ENCODE assay signal across 9 cellular contexts in the genomic region with DNA sequence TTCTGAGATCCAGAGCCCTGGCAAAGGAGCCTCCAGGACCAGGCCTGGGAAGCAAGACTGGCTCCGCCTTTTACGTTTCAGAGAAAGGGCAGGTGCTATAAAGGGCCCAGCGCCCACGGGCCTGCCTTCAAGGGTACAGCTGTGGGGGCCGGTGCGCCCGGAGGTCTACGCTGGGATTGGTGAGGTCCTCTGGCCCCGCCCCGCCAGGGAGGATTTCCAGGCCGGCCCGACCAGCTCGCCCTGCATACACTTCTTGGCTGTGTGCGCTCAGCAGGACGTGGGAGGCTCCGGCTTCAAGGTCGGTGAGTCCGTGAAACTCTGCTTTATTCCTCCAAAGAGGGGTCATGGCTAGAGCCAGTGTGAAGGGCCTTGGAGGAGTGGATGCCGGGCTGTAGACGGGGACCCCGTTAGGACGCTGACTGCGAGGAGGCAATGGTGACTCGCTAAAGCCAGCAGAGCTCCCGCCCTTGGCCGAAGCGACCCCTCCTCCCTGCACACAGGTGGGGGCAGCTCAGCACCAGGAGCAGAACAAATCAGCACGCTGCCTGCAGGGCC.
A peak's percentile ranks its signal among the peaks of the same experiment; 100 is the strongest.
DNase-seq lines count a peak whose midpoint lies in the region; ATAC-seq and TF ChIP-seq lines count a peak whose summit lies in the region.
"Had no signal": no experiment of that assay in that cellular context is flagged by ENCODE, and none has a peak within 500 bp of the region (broad histone marks: within the 10 kb centered on the region; RNA-seq: fewer than 3 reads in every experiment).

Gene CKMT2, plus strand, starts transcription at position 243 of the 555 bp plus-strand sequence. CDS start 17,811 bp downstream, outside the sequence.

- peaks cover 71% of the 10 kb centered on the region for H3K4me1 Mint-ChIP-seq in nephron

- peaks cover 4% of the 10 kb centered on the region for H3K27me3 Mint-ChIP-seq in nephron (ENCODE audit: low read depth)

- ATAC-seq in GM18511 (IDR thresholded peaks at IDR 0.05; ENCODE audit: unreplicated experiment) = no peak

- H3K9me3 ChIP-seq in WERI-Rb-1 (ENCODE audit: severe bottlenecking) = no peaks in the 10 kb centered on the region

- peaks cover 6% of the 10 kb centered on the region for H3K36me3 Mint-ChIP-seq in nephron (ENCODE audit: low read depth)

- H3K36me3 ChIP-seq in WERI-Rb-1 = no peaks in the 10 kb centered on the region

- no peaks in the 10 kb centered on the region for H3K9me3 Mint-ChIP-seq in nephron

- H3K4me3 ChIP-seq in WERI-Rb-1 (ENCODE audit: low read depth, low read length) = peak within 1 kb of the TSS; percentile 62

- DNase-seq in Ammon's horn (ENCODE audit: low spot score) = peak; percentile 66
- peak; percentile 89 for DNase-seq in WERI-Rb-1
- DNase-seq in globus pallidus (ENCODE audit: low spot score) = peak; percentile 54
- DNase-seq in superior temporal gyrus (ENCODE audit: extremely low spot score) = no peak
- no peak for DNase-seq in DMS79 treated with DMSO at 0.1 percent for 48 hours (lab: John Stamatoyannopoulos, UW)
- DNase-seq in activated CD4-positive, CD25-positive, alpha-beta regulatory T cell treated with anti-CD3 and anti-CD28 coated beads, Interleukin-2, amount 50 U/mL, for 72 hours = no peak
- DNase-seq: Karpas-422 had no signal

- H3K4me3 Mint-ChIP-seq in nephron = peak within 1 kb of the TSS; percentile 82 to 86 (median 83)

- TF ChIP-seq CTCF in WERI-Rb-1 (IDR thresholded peaks at IDR 0.05; ENCODE audit: low read depth, low read length) = no peak
- TF ChIP-seq CTCF in nephron (IDR thresholded peaks at IDR 0.05; ENCODE audit: unreplicated experiment in 3 of 3) = no peak

- H3K27ac ChIP-seq in WERI-Rb-1 = peak within 1 kb of the TSS; percentile 49

- no peaks in the 10 kb centered on the region for H3K27me3 ChIP-seq in WERI-Rb-1 (ENCODE audit: insufficient read depth, low read depth, severe bottlenecking)

- peak within 1 kb of the TSS; percentile 88 to 97 (median 94) for H3K27ac Mint-ChIP-seq in nephron

Comparison
In these comparisons a context has a peak if more than half of its experiments do, and no peak if none do; other contexts are left out.
1. DNase-seq: peak in Ammon's horn (single experiment), WERI-Rb-1 (single experiment) and globus pallidus (single experiment); none in superior temporal gyrus (single experiment), DMS79 treated with DMSO at 0.1 percent for 48 hours (single experiment) and activated CD4-positive, CD25-positive, alpha-beta regulatory T cell treated with anti-CD3 and anti-CD28 coated beads, Interleukin-2, amount 50 U/mL, for 72 hours (single experiment).